Comparison of ENCODE assay signal across 18 cellular contexts in genomic region chr1:36778773-36779172, GRCh38.
DNase-seq lines count a peak whose midpoint lies in the region; ATAC-seq, FAIRE-seq and TF ChIP-seq lines count a peak whose summit lies in the region.
"Had no signal": no experiment of that assay in that cellular context is flagged by ENCODE, and none has a peak within 500 bp of the region (broad histone marks: within the 10 kb centered on the region; RNA-seq: fewer than 3 reads in every experiment).

No MANE protein-coding gene starts in this region.

- no peak overlapping the region for H3K4me3 Mint-ChIP-seq in stimulated activated effector memory CD8-positive, alpha-beta T cell treated with anti-CD3 and anti-CD28 coated beads, Interleukin-12 subunit alpha, Interleukin-12 subunit beta, amount 100 ng/mL, for 72 hours
- H3K4me3 Mint-ChIP-seq: CD4-positive, CD25-positive, alpha-beta regulatory T cell; T-helper 2 cell treated with Interferon-gamma antibody and Interleukin-4, amounts not matched to agents 5 μg/mL and 100 μg/mL, for 36 hours had no signal

- no peak overlapping the region for H3K27ac Mint-ChIP-seq in stimulated activated effector memory CD8-positive, alpha-beta T cell treated with anti-CD3 and anti-CD28 coated beads, Interleukin-12 subunit alpha, Interleukin-12 subunit beta, amount 100 ng/mL, for 72 hours
- H3K27ac Mint-ChIP-seq: CD4-positive, CD25-positive, alpha-beta regulatory T cell; T-helper 2 cell treated with Interferon-gamma antibody and Interleukin-4, amounts not matched to agents 5 μg/mL and 100 μg/mL, for 36 hours had no signal

- ATAC-seq in stimulated activated effector memory CD8-positive, alpha-beta T cell treated with anti-CD3 and anti-CD28 coated beads, Interleukin-12 subunit alpha, Interleukin-12 subunit beta, amount 100 ng/mL, for 72 hours, result no peak
- ATAC-seq: HCT116, K562 had no signal

- FAIRE-seq in H54 (lab: Jason Lieb, UNC), result no peak
- FAIRE-seq: K562 had no signal

- H3K9me3 Mint-ChIP-seq in stimulated activated effector memory CD8-positive, alpha-beta T cell treated with anti-CD3 and anti-CD28 coated beads, Interleukin-12 subunit alpha, Interleukin-12 subunit beta, amount 100 ng/mL, for 72 hours, result no peaks in the 10 kb centered on the region
- H3K9me3 Mint-ChIP-seq: T-helper 2 cell treated with Interferon-gamma antibody and Interleukin-4, amounts not matched to agents 5 μg/mL and 100 μg/mL, for 36 hours had no signal

- H3K36me3 Mint-ChIP-seq in stimulated activated effector memory CD8-positive, alpha-beta T cell treated with anti-CD3 and anti-CD28 coated beads, Interleukin-12 subunit alpha, Interleukin-12 subunit beta, amount 100 ng/mL, for 72 hours, result no peaks in the 10 kb centered on the region
- H3K36me3 Mint-ChIP-seq: CD4-positive, CD25-positive, alpha-beta regulatory T cell had no signal

- DNase-seq in COLO668 (lab: John Stamatoyannopoulos, UW; ENCODE audit: unreplicated experiment) (peak; percentile 66), DMS153 treated with DMSO at 0.1 percent for 48 hours (lab: John Stamatoyannopoulos, UW; ENCODE audit: unreplicated experiment) (peak; percentile 81), NCI-H2029 (lab: John Stamatoyannopoulos, UW) (peak; percentile 81), NCI-H748 treated with DMSO at 0.1 percent for 48 hours (lab: John Stamatoyannopoulos, UW) (peak; percentile 2), H54 (ENCODE audit: insufficient read length, low spot score) (no peak), NCI-H446 treated with DMSO at 0.1 percent for 48 hours (lab: John Stamatoyannopoulos, UW) (no peak)
- DNase-seq in stimulated activated effector memory CD8-positive, alpha-beta T cell treated with anti-CD3 and anti-CD28 coated beads, Interleukin-12 subunit alpha, Interleukin-12 subunit beta, amount 100 ng/mL, for 72 hours (ENCODE audit: low spot score in 2 of 2), result no peak
- DNase-seq: ACHN; Calu3; CD4-positive, CD25-positive, alpha-beta regulatory T cell; DMS79; MV-4-11; NCI-H1694; NCI-H2227 treated with DMSO at 0.1 percent for 48 hours; NCI-H526 treated with DMSO at 0.1 percent for 48 hours had no signal

- no peak for TF ChIP-seq POLR2A in H54 (IDR thresholded peaks at IDR 0.05; ENCODE audit: low read depth, low read length)

- no peaks in the 10 kb centered on the region for H3K4me1 Mint-ChIP-seq in stimulated activated effector memory CD8-positive, alpha-beta T cell treated with anti-CD3 and anti-CD28 coated beads, Interleukin-12 subunit alpha, Interleukin-12 subunit beta, amount 100 ng/mL, for 72 hours
- H3K4me1 Mint-ChIP-seq: CD4-positive, CD25-positive, alpha-beta regulatory T cell had no signal

Comparison
In these comparisons a context has a peak if more than half of its experiments do, and no peak if none do; other contexts are left out.
1. DNase-seq: peak in COLO668 (single experiment), DMS153 treated with DMSO at 0.1 percent for 48 hours (single experiment), NCI-H2029 (single experiment) and NCI-H748 treated with DMSO at 0.1 percent for 48 hours (single experiment); none in H54 (single experiment), stimulated activated effector memory CD8-positive, alpha-beta T cell treated with anti-CD3 and anti-CD28 coated beads, Interleukin-12 subunit alpha, Interleukin-12 subunit beta, amount 100 ng/mL, for 72 hours (0 of 2) and NCI-H446 treated with DMSO at 0.1 percent for 48 hours (single experiment).